Comparison of ENCODE assay signal across 25 cellular contexts in genomic region chr1:173270243-173270642, GRCh38.
"Had no signal": no experiment of that assay in that cellular context is flagged by ENCODE, and none has a peak within 500 bp of the region (broad histone marks: within the 10 kb centered on the region; RNA-seq: fewer than 3 reads in every experiment).

No MANE protein-coding gene starts in this region.

- ATAC-seq: activated CD4-positive, CD25-positive, alpha-beta regulatory T cell treated with anti-CD3 and anti-CD28 coated beads, Interleukin-2, amount 50 U/mL, for 24 hours; activated CD8-positive, alpha-beta memory T cell treated with anti-CD3 and anti-CD28 coated beads, Interleukin-2, amount 10 ng/mL, durations not matched to agents 7 days and 5 days; activated CD8-positive, alpha-beta T cell treated with anti-CD3 and anti-CD28 coated beads for 36 hours; activated naive CD8-positive, alpha-beta T cell treated with anti-CD3 and anti-CD28 coated beads, Interleukin-2, amount 50 U/mL, for 24 hours; esophagus mucosa; right cardiac atrium; stimulated activated memory B cell treated with anti-CD40 and anti-IgM and Interleukin-4, amounts not matched to agents 10 μg/mL and 1 μg/mL and 100 μg/mL, for 72 hours had no signal

- H3K9ac ChIP-seq: parathyroid adenoma had no signal

- H2AFZ ChIP-seq: hepatocyte, parathyroid adenoma had no signal

- H3K36me3 ChIP-seq: left ventricle myocardium inferior, neutrophil, transverse colon, uterus had no signal

- DNase-seq: activated CD4-positive, alpha-beta T cell treated with anti-CD3 and anti-CD28 coated beads, Interleukin-2, amount 10 ng/mL, durations not matched to agents 24 days and 14 days; activated CD8-positive, alpha-beta memory T cell treated with anti-CD3 and anti-CD28 coated beads, Interleukin-2, amount 10 ng/mL, durations not matched to agents 7 days and 5 days; activated CD8-positive, alpha-beta T cell treated with anti-CD3 and anti-CD28 coated beads for 36 hours; activated gamma-delta T cell; activated naive CD4-positive, alpha-beta T cell treated with anti-CD3 and anti-CD28 coated beads, Interleukin-2, amount 50 U/mL, for 16 hours; activated naive CD8-positive, alpha-beta T cell treated with anti-CD3 and anti-CD28 coated beads, Interleukin-2, amount 50 U/mL, for 24 hours; activated T-cell treated with anti-CD3 and anti-CD28 coated beads for 4 hours; anterior cingulate cortex; central memory CD4-positive, alpha-beta T cell; dermis blood vessel endothelial cell; effector CD8-positive, alpha-beta T cell; glutamatergic neuron; immature natural killer cell; left ventricle myocardium inferior; right cardiac atrium; stimulated activated CD4-positive, alpha-beta T cell treated with anti-CD3 and anti-CD28 coated beads, Interleukin-2, amount 100 ng/mL, for 24 hours; transverse colon; uterus had no signal

- H3K9me3 ChIP-seq: left ventricle myocardium inferior, neutrophil, transverse colon, uterus had no signal

- H3K79me2 ChIP-seq: hepatocyte, parathyroid adenoma had no signal

- H3K27ac ChIP-seq: hepatocyte, left ventricle myocardium inferior, neutrophil, parathyroid adenoma, transverse colon, uterus, VCaP had no signal

- H3K4me2 ChIP-seq: hepatocyte had no signal

- H3K27me3 ChIP-seq: hepatocyte, neutrophil, transverse colon, uterus had no signal

- H3K4me1 ChIP-seq: left ventricle myocardium inferior, parathyroid adenoma, transverse colon, uterus had no signal

- H3K4me3 ChIP-seq: hepatocyte, left ventricle myocardium inferior, transverse colon, uterus had no signal
